In the genomic region with DNA sequence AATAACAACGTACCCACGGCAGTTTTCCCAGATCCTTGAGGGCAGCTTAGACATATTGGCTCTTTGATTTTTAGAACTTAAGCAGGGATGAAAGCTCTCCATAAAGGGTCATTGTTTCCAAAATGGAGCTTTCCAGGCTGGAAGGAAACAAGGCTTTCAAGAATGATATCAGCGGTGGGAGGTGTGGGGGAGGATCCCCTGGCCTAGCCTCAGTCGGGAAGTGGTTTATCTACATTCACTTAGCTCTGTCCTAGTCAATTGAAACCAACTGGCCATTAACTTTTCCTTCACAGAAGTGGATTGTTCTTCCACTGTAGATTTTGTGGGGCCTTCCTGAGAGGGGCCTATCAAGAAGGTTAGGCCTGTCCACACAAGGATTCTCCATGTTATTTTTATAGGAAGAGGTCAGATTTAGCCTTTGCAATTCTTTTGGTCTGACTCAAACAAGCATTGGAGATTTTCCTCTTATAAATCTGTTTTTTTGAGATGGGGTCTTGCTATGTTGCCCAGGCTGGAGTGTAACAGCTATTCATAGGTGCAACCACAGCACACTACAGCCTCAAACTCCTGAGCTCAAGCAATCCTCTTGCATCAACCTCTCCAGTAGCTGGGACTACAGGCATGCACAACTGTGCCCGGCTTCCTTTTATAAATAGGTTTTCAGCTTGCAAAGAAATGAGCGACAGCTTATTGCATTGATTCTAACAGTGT, we compare ENCODE assay signal across 1 cellular context.
TF ChIP-seq lines count a peak whose summit lies in the region.

No MANE protein-coding gene starts in this region.

TF ChIP-seq in K562, 482 proteins besides CTCF, POLR2A, EP300 and RAD21 (continues in another document):
- no peak for TF ChIP-seq YY1 (IDR thresholded peaks at IDR 0.05; ENCODE audit: borderline replicate concordance in 1 of 3, control insufficient read depth in 1 of 3, extremely low read depth in 1 of 3, insufficient read depth in 3 of 3, insufficient read length in 1 of 3, insufficient replicate concordance in 2 of 3, low read depth in 1 of 3, low read length in 2 of 3)
- TF ChIP-seq, protein P1, sequence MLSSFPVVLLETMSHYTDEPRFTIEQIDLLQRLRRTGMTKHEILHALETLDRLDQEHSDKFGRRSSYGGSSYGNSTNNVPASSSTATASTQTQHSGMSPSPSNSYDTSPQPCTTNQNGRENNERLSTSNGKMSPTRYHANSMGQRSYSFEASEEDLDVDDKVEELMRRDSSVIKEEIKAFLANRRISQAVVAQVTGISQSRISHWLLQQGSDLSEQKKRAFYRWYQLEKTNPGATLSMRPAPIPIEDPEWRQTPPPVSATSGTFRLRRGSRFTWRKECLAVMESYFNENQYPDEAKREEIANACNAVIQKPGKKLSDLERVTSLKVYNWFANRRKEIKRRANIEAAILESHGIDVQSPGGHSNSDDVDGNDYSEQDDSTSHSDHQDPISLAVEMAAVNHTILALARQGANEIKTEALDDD (IDR thresholded peaks at IDR 0.05) = peak; percentile 84
- no peak for TF ChIP-seq RBM34 (IDR thresholded peaks at IDR 0.05; ENCODE audit: borderline replicate concordance, insufficient read depth, low read length)
- no peak for TF ChIP-seq TAF1 (IDR thresholded peaks at IDR 0.05; ENCODE audit: control insufficient read depth, extremely low read depth, insufficient read depth, low read length, severe bottlenecking)
- no peak for TF ChIP-seq ZNF143 (CRISPR knock-in tag; IDR thresholded peaks at IDR 0.05)
- TF ChIP-seq, protein P2, sequence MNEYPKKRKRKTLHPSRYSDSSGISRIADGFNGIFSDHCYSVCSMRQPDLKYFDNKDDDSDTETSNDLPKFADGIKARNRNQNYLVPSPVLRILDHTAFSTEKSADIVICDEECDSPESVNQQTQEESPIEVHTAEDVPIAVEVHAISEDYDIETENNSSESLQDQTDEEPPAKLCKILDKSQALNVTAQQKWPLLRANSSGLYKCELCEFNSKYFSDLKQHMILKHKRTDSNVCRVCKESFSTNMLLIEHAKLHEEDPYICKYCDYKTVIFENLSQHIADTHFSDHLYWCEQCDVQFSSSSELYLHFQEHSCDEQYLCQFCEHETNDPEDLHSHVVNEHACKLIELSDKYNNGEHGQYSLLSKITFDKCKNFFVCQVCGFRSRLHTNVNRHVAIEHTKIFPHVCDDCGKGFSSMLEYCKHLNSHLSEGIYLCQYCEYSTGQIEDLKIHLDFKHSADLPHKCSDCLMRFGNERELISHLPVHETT (CRISPR knock-in tag; conservative IDR thresholded peaks at IDR 0.05 in 1 of 2, IDR thresholded peaks at IDR 0.05 in 1 of 2) = 0 out of 4 replicates have a peak, but pooled peaks of 1 of the 2 experiments have one; percentile 48
- no peak for TF ChIP-seq JUNB (CRISPR knock-in tag; conservative IDR thresholded peaks at IDR 0.05)
- TF ChIP-seq MTA3 (IDR thresholded peaks at IDR 0.05; ENCODE audit: borderline replicate concordance) = no peak
- TF ChIP-seq JUND (IDR thresholded peaks at IDR 0.05; ENCODE audit: borderline replicate concordance, low read depth, low read length) = peak; percentile 38; the same call in 1 of the 2 replicates
- peak; percentile 46; the same call in 1 of the 3 replicates for TF ChIP-seq JUND (tag; IDR thresholded peaks at IDR 0.05; ENCODE audit: borderline replicate concordance, low read depth, low read length)
- TF ChIP-seq FOXK2 (conservative IDR thresholded peaks at IDR 0.05 in 1 of 2, IDR thresholded peaks at IDR 0.05 in 1 of 2; ENCODE audit: low read depth in 2 of 2) = no peak
- TF ChIP-seq CREBBP (IDR thresholded peaks at IDR 0.05; ENCODE audit: low read depth, low read length) = no peak
- TF ChIP-seq EGR1 (conservative IDR thresholded peaks at IDR 0.05) = 0 out of 2 replicates have a peak, but pooled peaks have one; percentile 18
- TF ChIP-seq, protein P3, sequence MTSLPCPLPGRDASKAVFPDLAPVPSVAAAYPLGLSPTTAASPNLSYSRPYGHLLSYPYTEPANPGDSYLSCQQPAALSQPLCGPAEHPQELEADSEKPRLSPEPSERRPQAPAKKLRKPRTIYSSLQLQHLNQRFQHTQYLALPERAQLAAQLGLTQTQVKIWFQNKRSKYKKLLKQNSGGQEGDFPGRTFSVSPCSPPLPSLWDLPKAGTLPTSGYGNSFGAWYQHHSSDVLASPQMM (CRISPR knock-in tag; IDR thresholded peaks at IDR 0.05) = no peak
- TF ChIP-seq, protein P4, sequence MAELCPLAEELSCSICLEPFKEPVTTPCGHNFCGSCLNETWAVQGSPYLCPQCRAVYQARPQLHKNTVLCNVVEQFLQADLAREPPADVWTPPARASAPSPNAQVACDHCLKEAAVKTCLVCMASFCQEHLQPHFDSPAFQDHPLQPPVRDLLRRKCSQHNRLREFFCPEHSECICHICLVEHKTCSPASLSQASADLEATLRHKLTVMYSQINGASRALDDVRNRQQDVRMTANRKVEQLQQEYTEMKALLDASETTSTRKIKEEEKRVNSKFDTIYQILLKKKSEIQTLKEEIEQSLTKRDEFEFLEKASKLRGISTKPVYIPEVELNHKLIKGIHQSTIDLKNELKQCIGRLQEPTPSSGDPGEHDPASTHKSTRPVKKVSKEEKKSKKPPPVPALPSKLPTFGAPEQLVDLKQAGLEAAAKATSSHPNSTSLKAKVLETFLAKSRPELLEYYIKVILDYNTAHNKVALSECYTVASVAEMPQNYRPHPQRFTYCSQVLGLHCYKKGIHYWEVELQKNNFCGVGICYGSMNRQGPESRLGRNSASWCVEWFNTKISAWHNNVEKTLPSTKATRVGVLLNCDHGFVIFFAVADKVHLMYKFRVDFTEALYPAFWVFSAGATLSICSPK (IDR thresholded peaks at IDR 0.05; ENCODE audit: borderline replicate concordance) = no peak
- peak; percentile 48 for TF ChIP-seq ETV1 (tag; conservative IDR thresholded peaks at IDR 0.05; ENCODE audit: low read depth)
- TF ChIP-seq POLR3G (IDR thresholded peaks at IDR 0.05; ENCODE audit: extremely low read depth, insufficient read length, insufficient replicate concordance) = no peak
- TF ChIP-seq, protein P5, sequence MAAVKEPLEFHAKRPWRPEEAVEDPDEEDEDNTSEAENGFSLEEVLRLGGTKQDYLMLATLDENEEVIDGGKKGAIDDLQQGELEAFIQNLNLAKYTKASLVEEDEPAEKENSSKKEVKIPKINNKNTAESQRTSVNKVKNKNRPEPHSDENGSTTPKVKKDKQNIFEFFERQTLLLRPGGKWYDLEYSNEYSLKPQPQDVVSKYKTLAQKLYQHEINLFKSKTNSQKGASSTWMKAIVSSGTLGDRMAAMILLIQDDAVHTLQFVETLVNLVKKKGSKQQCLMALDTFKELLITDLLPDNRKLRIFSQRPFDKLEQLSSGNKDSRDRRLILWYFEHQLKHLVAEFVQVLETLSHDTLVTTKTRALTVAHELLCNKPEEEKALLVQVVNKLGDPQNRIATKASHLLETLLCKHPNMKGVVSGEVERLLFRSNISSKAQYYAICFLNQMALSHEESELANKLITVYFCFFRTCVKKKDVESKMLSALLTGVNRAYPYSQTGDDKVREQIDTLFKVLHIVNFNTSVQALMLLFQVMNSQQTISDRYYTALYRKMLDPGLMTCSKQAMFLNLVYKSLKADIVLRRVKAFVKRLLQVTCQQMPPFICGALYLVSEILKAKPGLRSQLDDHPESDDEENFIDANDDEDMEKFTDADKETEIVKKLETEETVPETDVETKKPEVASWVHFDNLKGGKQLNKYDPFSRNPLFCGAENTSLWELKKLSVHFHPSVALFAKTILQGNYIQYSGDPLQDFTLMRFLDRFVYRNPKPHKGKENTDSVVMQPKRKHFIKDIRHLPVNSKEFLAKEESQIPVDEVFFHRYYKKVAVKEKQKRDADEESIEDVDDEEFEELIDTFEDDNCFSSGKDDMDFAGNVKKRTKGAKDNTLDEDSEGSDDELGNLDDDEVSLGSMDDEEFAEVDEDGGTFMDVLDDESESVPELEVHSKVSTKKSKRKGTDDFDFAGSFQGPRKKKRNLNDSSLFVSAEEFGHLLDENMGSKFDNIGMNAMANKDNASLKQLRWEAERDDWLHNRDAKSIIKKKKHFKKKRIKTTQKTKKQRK (IDR thresholded peaks at IDR 0.05; ENCODE audit: borderline replicate concordance, low read depth, low read length) = no peak
- no peak for TF ChIP-seq ZNF354B (CRISPR knock-in tag; IDR thresholded peaks at IDR 0.05)
- TF ChIP-seq ETS2 (tag; IDR thresholded peaks at IDR 0.05; ENCODE audit: borderline replicate concordance, poor library complexity, severe bottlenecking) = no peak
- TF ChIP-seq, protein P6, sequence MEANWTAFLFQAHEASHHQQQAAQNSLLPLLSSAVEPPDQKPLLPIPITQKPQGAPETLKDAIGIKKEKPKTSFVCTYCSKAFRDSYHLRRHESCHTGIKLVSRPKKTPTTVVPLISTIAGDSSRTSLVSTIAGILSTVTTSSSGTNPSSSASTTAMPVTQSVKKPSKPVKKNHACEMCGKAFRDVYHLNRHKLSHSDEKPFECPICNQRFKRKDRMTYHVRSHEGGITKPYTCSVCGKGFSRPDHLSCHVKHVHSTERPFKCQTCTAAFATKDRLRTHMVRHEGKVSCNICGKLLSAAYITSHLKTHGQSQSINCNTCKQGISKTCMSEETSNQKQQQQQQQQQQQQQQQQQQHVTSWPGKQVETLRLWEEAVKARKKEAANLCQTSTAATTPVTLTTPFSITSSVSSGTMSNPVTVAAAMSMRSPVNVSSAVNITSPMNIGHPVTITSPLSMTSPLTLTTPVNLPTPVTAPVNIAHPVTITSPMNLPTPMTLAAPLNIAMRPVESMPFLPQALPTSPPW (CRISPR knock-in tag; IDR thresholded peaks at IDR 0.05) = peak; percentile 18; the same call in 1 of the 2 replicates
- no peak for TF ChIP-seq NONO (IDR thresholded peaks at IDR 0.05; ENCODE audit: low read depth in 2 of 2, low read length in 1 of 2)
- no peak for TF ChIP-seq SIX5 (IDR thresholded peaks at IDR 0.05; ENCODE audit: borderline replicate concordance in 1 of 2, insufficient read depth in 1 of 2, low read depth in 1 of 2, low read length in 2 of 2)
- TF ChIP-seq SREBF2 (CRISPR knock-in tag; IDR thresholded peaks at IDR 0.05) = no peak
- TF ChIP-seq FOSL1 (tag; conservative IDR thresholded peaks at IDR 0.05) = peak; percentile 32; the same call in 1 of the 2 replicates
- peak; percentile 43; the same call in 1 of the 2 replicates for TF ChIP-seq KLF16 (IDR thresholded peaks at IDR 0.05)
- TF ChIP-seq, protein P7, sequence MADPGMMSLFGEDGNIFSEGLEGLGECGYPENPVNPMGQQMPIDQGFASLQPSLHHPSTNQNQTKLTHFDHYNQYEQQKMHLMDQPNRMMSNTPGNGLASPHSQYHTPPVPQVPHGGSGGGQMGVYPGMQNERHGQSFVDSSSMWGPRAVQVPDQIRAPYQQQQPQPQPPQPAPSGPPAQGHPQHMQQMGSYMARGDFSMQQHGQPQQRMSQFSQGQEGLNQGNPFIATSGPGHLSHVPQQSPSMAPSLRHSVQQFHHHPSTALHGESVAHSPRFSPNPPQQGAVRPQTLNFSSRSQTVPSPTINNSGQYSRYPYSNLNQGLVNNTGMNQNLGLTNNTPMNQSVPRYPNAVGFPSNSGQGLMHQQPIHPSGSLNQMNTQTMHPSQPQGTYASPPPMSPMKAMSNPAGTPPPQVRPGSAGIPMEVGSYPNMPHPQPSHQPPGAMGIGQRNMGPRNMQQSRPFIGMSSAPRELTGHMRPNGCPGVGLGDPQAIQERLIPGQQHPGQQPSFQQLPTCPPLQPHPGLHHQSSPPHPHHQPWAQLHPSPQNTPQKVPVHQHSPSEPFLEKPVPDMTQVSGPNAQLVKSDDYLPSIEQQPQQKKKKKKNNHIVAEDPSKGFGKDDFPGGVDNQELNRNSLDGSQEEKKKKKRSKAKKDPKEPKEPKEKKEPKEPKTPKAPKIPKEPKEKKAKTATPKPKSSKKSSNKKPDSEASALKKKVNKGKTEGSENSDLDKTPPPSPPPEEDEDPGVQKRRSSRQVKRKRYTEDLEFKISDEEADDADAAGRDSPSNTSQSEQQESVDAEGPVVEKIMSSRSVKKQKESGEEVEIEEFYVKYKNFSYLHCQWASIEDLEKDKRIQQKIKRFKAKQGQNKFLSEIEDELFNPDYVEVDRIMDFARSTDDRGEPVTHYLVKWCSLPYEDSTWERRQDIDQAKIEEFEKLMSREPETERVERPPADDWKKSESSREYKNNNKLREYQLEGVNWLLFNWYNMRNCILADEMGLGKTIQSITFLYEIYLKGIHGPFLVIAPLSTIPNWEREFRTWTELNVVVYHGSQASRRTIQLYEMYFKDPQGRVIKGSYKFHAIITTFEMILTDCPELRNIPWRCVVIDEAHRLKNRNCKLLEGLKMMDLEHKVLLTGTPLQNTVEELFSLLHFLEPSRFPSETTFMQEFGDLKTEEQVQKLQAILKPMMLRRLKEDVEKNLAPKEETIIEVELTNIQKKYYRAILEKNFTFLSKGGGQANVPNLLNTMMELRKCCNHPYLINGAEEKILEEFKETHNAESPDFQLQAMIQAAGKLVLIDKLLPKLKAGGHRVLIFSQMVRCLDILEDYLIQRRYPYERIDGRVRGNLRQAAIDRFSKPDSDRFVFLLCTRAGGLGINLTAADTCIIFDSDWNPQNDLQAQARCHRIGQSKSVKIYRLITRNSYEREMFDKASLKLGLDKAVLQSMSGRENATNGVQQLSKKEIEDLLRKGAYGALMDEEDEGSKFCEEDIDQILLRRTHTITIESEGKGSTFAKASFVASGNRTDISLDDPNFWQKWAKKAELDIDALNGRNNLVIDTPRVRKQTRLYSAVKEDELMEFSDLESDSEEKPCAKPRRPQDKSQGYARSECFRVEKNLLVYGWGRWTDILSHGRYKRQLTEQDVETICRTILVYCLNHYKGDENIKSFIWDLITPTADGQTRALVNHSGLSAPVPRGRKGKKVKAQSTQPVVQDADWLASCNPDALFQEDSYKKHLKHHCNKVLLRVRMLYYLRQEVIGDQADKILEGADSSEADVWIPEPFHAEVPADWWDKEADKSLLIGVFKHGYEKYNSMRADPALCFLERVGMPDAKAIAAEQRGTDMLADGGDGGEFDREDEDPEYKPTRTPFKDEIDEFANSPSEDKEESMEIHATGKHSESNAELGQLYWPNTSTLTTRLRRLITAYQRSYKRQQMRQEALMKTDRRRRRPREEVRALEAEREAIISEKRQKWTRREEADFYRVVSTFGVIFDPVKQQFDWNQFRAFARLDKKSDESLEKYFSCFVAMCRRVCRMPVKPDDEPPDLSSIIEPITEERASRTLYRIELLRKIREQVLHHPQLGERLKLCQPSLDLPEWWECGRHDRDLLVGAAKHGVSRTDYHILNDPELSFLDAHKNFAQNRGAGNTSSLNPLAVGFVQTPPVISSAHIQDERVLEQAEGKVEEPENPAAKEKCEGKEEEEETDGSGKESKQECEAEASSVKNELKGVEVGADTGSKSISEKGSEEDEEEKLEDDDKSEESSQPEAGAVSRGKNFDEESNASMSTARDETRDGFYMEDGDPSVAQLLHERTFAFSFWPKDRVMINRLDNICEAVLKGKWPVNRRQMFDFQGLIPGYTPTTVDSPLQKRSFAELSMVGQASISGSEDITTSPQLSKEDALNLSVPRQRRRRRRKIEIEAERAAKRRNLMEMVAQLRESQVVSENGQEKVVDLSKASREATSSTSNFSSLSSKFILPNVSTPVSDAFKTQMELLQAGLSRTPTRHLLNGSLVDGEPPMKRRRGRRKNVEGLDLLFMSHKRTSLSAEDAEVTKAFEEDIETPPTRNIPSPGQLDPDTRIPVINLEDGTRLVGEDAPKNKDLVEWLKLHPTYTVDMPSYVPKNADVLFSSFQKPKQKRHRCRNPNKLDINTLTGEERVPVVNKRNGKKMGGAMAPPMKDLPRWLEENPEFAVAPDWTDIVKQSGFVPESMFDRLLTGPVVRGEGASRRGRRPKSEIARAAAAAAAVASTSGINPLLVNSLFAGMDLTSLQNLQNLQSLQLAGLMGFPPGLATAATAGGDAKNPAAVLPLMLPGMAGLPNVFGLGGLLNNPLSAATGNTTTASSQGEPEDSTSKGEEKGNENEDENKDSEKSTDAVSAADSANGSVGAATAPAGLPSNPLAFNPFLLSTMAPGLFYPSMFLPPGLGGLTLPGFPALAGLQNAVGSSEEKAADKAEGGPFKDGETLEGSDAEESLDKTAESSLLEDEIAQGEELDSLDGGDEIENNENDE (IDR thresholded peaks at IDR 0.05; ENCODE audit: low read depth, low read length) = no peak
- TF ChIP-seq ZNF232 (CRISPR knock-in tag; IDR thresholded peaks at IDR 0.05) = no peak
